Comparison of ENCODE assay signal across 10 cellular contexts in genomic region chr14:24911324-24912095, GRCh38.
DNase-seq lines count a peak whose midpoint lies in the region; ATAC-seq and TF ChIP-seq lines count a peak whose summit lies in the region.
"Had no signal": no experiment of that assay in that cellular context is flagged by ENCODE, and none has a peak within 500 bp of the region (broad histone marks: within the 10 kb centered on the region; RNA-seq: fewer than 3 reads in every experiment).

No MANE protein-coding gene starts in this region.

- peak; percentile 86 for ATAC-seq in omental fat pad (ENCODE audit: low FRiP score)
- ATAC-seq in GM19328 (IDR thresholded peaks at IDR 0.05; ENCODE audit: unreplicated experiment) = no peak
- no peak for ATAC-seq in natural killer cell

- no peaks in the 10 kb centered on the region for H3K4me1 ChIP-seq in SJCRH30
- H3K4me1 ChIP-seq: HAP-1 had no signal

- TF ChIP-seq CTCF in epithelial cell of esophagus (IDR thresholded peaks at IDR 0.05; ENCODE audit: insufficient read depth, low read depth, low read length, missing control alignments) = no peak
- TF ChIP-seq CTCF in omental fat pad (IDR thresholded peaks at IDR 0.05) = no peak
- TF ChIP-seq CTCF in natural killer cell (IDR thresholded peaks at IDR 0.05) = no peak

- DNase-seq in EL (peak; percentile 77), NAMALWA (ENCODE audit: low spot score) (peak; percentile 21), epithelial cell of esophagus (ENCODE audit: low read depth) (peak; percentile 6), omental fat pad (ENCODE audit: low spot score) (no peak), SJCRH30 (no peak), HuH-7 (ENCODE audit: low spot score) (no peak), natural killer cell (no peak)
- DNase-seq: stimulated activated CD4-positive, alpha-beta T cell treated with anti-CD3 and anti-CD28 coated beads, Interleukin-15, amount 100 ng/mL, for 24 hours had no signal

- no peaks in the 10 kb centered on the region for H3K9me3 Mint-ChIP-seq in natural killer cell

- no peak overlapping the region for H3K27ac ChIP-seq in SJCRH30

- intact Hi-C loops in natural killer cell (cut with micrococcal nuclease) = no loop called here

- no peaks in the 10 kb centered on the region for H3K36me3 ChIP-seq in SJCRH30
- H3K36me3 ChIP-seq: HAP-1 had no signal

- no peak overlapping the region for H3K27ac Mint-ChIP-seq in natural killer cell

- H3K4me1 Mint-ChIP-seq in natural killer cell = no peaks in the 10 kb centered on the region

- no peak overlapping the region for H3K4me3 Mint-ChIP-seq in natural killer cell

- 0 out of 2 replicates have a peak, but pooled peaks cover 3% of the 10 kb centered on the region for H3K27me3 ChIP-seq in SJCRH30

- peaks cover 22 to 48% of the 10 kb centered on the region in 2 donors for H3K27me3 Mint-ChIP-seq in natural killer cell (ENCODE audit: low read depth in 2 of 2)

- no peaks in the 10 kb centered on the region for H3K36me3 Mint-ChIP-seq in natural killer cell

- no peaks in the 10 kb centered on the region for H3K9me3 ChIP-seq in SJCRH30 (replicated peaks)
- H3K9me3 ChIP-seq: HAP-1 had no signal

- H3K4me3 ChIP-seq in epithelial cell of esophagus (ENCODE audit: low read length) (no peak overlapping the region), SJCRH30 (no peak overlapping the region)
- H3K4me3 ChIP-seq: HAP-1 had no signal

Comparison
In these comparisons a context has a peak if more than half of its experiments do, and no peak if none do; other contexts are left out.
1. DNase-seq: peak in EL (single experiment), NAMALWA (single experiment) and epithelial cell of esophagus (single experiment); none in omental fat pad (single experiment), SJCRH30 (0 of 2), HuH-7 (single experiment) and natural killer cell (single experiment).